Comparison of ENCODE assay signal across 24 cellular contexts in genomic region chr4:33914386-33914785, GRCh38.
DNase-seq lines count a peak whose midpoint lies in the region; FAIRE-seq and TF ChIP-seq lines count a peak whose summit lies in the region.
"Had no signal": no experiment of that assay in that cellular context is flagged by ENCODE, and none has a peak within 500 bp of the region (broad histone marks: within the 10 kb centered on the region; RNA-seq: fewer than 3 reads in every experiment).

No MANE protein-coding gene starts in this region.

- H3K36me3 ChIP-seq in kidney (ENCODE audit: control insufficient read depth in 1 of 2, insufficient read depth in 2 of 2, low read length in 2 of 2) (no peaks in the 10 kb centered on the region), uterus (no peaks in the 10 kb centered on the region)

- DNase-seq in DMS53 (lab: John Stamatoyannopoulos, UW) (peak; percentile 36), DMS53 treated with DMSO at 0.1 percent for 48 hours (lab: John Stamatoyannopoulos, UW; ENCODE audit: unreplicated experiment) (no peak), LHCN-M2 (ENCODE audit: low read depth) (peak; percentile 14), kidney (no peak), uterus (no peak), NCI-H524 (lab: John Stamatoyannopoulos, UW) (no peak), NCI-H1105 treated with DMSO at 0.1 percent for 48 hours (lab: John Stamatoyannopoulos, UW) (no peak)
- DNase-seq: CD4-positive, CD25-positive, alpha-beta regulatory T cell; DMS79; H7; KBM-7; MM.1S; NCI-H1417; NCI-H1694; NCI-H2029 treated with DMSO at 0.1 percent for 48 hours; NCI-H2171 treated with DMSO at 0.1 percent for 48 hours; NCI-H524 treated with DMSO at 0.1 percent for 48 hours; NCI-H82; NK-92 treated with Interleukin-12 subunit alpha and Interleukin-12 subunit beta, amount 100 ng/mL, for 24 hours; SHP77 treated with DMSO at 0.1 percent for 48 hours; T-helper 1 cell had no signal

- intact Hi-C loops in kidney (cut with DNase I) (no loop called here), uterus (cut with DNase I; ENCODE audit: low total_unique reads) (no loop called here)

- H3K9me3 ChIP-seq in kidney (ENCODE audit: control insufficient read depth in 1 of 2, low read length in 2 of 2) (no peaks in the 10 kb centered on the region), uterus (no peaks in the 10 kb centered on the region)

- H3K4me1 ChIP-seq in kidney (ENCODE audit: control insufficient read depth in 1 of 2, insufficient read depth in 1 of 2, low read depth in 1 of 2, low read length in 2 of 2) = no peaks in the 10 kb centered on the region
- no peaks in the 10 kb centered on the region for H3K4me1 ChIP-seq in uterus

- no peak for TF ChIP-seq POLR2A in uterus (IDR thresholded peaks at IDR 0.05)

- no peak overlapping the region for H3K27ac ChIP-seq in kidney (ENCODE audit: low read depth in 2 of 2, low read length in 2 of 2)
- no peak overlapping the region for H3K27ac ChIP-seq in uterus
- H3K27ac ChIP-seq: 22Rv1 had no signal

- H3K9ac ChIP-seq in kidney (ENCODE audit: low read length in 2 of 2) = no peak overlapping the region

- FAIRE-seq in TTC549 (lab: Jason Lieb, UNC) (peak; percentile 58), kidney (lab: Jason Lieb, UNC) (peak; percentile 55)
- FAIRE-seq: GM19239 had no signal

- TF ChIP-seq CTCF in kidney (IDR thresholded peaks at IDR 0.05; ENCODE audit: borderline replicate concordance, extremely low read depth, insufficient read depth) (no peak), uterus (IDR thresholded peaks at IDR 0.05) (no peak)

- H3K27me3 ChIP-seq in uterus = no peaks in the 10 kb centered on the region

- no peak overlapping the region for H3K4me3 ChIP-seq in kidney (ENCODE audit: low read length in 2 of 2)
- no peak overlapping the region for H3K4me3 ChIP-seq in uterus

Comparison
In these comparisons a context has a peak if more than half of its experiments do, and no peak if none do; other contexts are left out.
1. DNase-seq: peak in DMS53 (single experiment) and LHCN-M2 (single experiment); none in DMS53 treated with DMSO at 0.1 percent for 48 hours (single experiment), kidney (single experiment), uterus (0 of 2), NCI-H524 (0 of 2) and NCI-H1105 treated with DMSO at 0.1 percent for 48 hours (single experiment).